ENCODE assay signal across 8 cellular contexts in the genomic region with DNA sequence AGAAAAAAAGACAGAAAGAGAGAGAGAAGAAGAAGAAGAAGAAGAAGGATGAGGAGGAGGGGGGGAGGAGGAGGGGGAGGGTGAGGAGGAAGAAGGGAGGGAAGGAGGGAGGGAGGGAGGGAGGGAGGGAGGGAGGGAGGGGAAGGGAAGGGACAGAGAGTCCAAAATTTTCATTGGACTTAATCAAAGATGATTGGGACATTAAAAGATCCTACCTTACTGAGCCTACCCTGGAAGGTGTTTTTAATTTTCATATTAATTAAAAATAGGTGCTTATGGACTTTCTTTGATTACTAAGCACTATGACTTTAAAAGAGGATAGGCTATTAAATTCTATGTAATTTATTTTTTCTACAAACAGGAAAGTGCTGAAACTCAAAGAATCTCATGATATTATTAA.
"Had no signal": no experiment of that assay in that cellular context is flagged by ENCODE, and none has a peak within 500 bp of the region (broad histone marks: within the 10 kb centered on the region; RNA-seq: fewer than 3 reads in every experiment).

No MANE protein-coding gene starts in this region.

- FAIRE-seq: G401.6, GM12878, GM12891, GM12892, GM18507, GM19239 had no signal

- DNase-seq: GDM1, GF-D8 had no signal

- H3K4me3 ChIP-seq: GM12878 had no signal

- ATAC-seq: GM12878 had no signal
